In the genomic region with DNA sequence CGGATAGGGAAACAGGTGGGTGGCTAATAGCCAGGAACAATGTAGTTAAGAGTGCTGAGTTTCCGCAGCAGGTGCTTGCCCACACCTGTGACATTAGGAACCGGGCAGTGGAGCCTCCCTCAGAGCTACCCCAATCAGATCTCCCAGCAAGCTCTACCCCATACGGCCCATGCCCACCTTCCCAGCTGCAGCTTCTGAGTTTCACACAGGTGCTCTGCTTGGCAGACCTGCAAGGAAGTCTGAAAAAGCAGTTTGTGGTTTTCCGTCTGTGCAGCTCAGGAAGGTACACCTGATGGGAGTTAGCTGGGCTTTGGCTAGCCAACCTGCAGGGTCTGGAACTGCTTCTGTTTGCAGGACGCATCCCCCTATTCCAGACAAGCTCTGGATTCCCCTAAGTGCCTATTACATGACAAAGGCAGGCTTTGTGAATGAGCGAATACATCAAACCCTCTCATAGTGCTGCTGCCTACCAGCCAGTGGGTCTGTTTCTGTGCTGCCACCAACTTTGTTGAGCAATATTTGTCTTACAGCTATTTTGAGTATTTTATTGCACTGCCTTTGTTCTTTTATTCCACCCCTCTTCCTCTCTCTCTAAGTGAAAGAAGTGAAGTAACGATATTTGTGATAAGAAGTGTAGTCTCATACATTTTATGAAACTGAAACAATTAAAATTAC, we compare ENCODE assay signal across 8 cellular contexts. TPM values are rescaled to one million over a fixed set of nuclear protein-coding genes. Genes with fewer than 3 reads are reported as not detected.
DNase-seq lines count a peak whose midpoint lies in the region; ATAC-seq and TF ChIP-seq lines count a peak whose summit lies in the region.

No MANE protein-coding gene starts in this region.

- no peak overlapping the region for H3K9ac ChIP-seq in Loucy (ENCODE audit: low read depth, low read length, poor library complexity, severe bottlenecking)

- no peak for TF ChIP-seq CTCF in Loucy (conservative IDR thresholded peaks at IDR 0.05; ENCODE audit: low read length)
- no peak for TF ChIP-seq CTCF in WTC11 (IDR thresholded peaks at IDR 0.05)

- no peaks in the 10 kb centered on the region for H3K27me3 ChIP-seq in Loucy (ENCODE audit: insufficient read depth, low read length, poor library complexity, severe bottlenecking)

- peaks cover 36% of the 10 kb centered on the region for H3K4me1 Mint-ChIP-seq in WTC11
- H3K4me1 Mint-ChIP-seq in natural killer cell treated with Interleukin-12 subunit alpha and Interleukin-12 subunit beta and Interleukin-15 and Interleukin-18, amount 100 ng/mL, for 72 hours (ENCODE audit: low read depth in 2 of 2): peaks cover 20 to 22% of the 10 kb centered on the region in 2 donors

- peak overlapping the region; percentile 30 for H3K4me3 Mint-ChIP-seq in WTC11
- peak overlapping the region; percentile 55 for H3K4me3 Mint-ChIP-seq in natural killer cell treated with Interleukin-12 subunit alpha and Interleukin-12 subunit beta and Interleukin-15 and Interleukin-18, amount 100 ng/mL, for 72 hours

- no peaks in the 10 kb centered on the region for H4K20me1 ChIP-seq in Loucy (ENCODE audit: insufficient read depth, low read length, poor library complexity, severe bottlenecking)

- H3K9me3 ChIP-seq in Loucy (ENCODE audit: insufficient read depth, low read depth, low read length): no peaks in the 10 kb centered on the region

- ATAC-seq in WTC11: peak; percentile 90
- peak in 1 of 2 donors; percentile 33 for ATAC-seq in natural killer cell treated with Interleukin-12 subunit alpha and Interleukin-12 subunit beta and Interleukin-15 and Interleukin-18, amount 100 ng/mL, for 72 hours

- no peaks in the 10 kb centered on the region for H3K79me2 ChIP-seq in Loucy (ENCODE audit: insufficient read depth, low read length)

- no peaks in the 10 kb centered on the region for H3K27me3 Mint-ChIP-seq in WTC11 (ENCODE audit: low read depth)
- H3K27me3 Mint-ChIP-seq in natural killer cell treated with Interleukin-12 subunit alpha and Interleukin-12 subunit beta and Interleukin-15 and Interleukin-18, amount 100 ng/mL, for 72 hours: no peaks in the 10 kb centered on the region

- peaks cover 6% of the 10 kb centered on the region; the same call in 1 of the 2 replicates for H3K36me3 Mint-ChIP-seq in WTC11
- H3K36me3 Mint-ChIP-seq in natural killer cell treated with Interleukin-12 subunit alpha and Interleukin-12 subunit beta and Interleukin-15 and Interleukin-18, amount 100 ng/mL, for 72 hours: no peaks in the 10 kb centered on the region

- H3K27ac Mint-ChIP-seq in WTC11: peak overlapping the region; percentile 85
- peak overlapping the region; percentile 73 to 75 for H3K27ac Mint-ChIP-seq in natural killer cell treated with Interleukin-12 subunit alpha and Interleukin-12 subunit beta and Interleukin-15 and Interleukin-18, amount 100 ng/mL, for 72 hours

- no peaks in the 10 kb centered on the region for H3K9me3 Mint-ChIP-seq in WTC11
- H3K9me3 Mint-ChIP-seq in natural killer cell treated with Interleukin-12 subunit alpha and Interleukin-12 subunit beta and Interleukin-15 and Interleukin-18, amount 100 ng/mL, for 72 hours: no peaks in the 10 kb centered on the region

- H3K4me3 ChIP-seq in Loucy (ENCODE audit: low read length, poor library complexity, severe bottlenecking): no peak overlapping the region

- no peaks in the 10 kb centered on the region for H3K9me2 ChIP-seq in Loucy (replicated peaks; ENCODE audit: low read depth, low read length)

- DNase-seq in NCI-H1417 (lab: John Stamatoyannopoulos, UW): peak in 2 of 3 experiments; percentile 57 to 77
- DNase-seq in NCI-H1417 treated with DMSO at 0.1 percent for 48 hours (lab: John Stamatoyannopoulos, UW): no peak
- peak; percentile 53 for DNase-seq in WTC11 (ENCODE audit: low spot score)
- DNase-seq in natural killer cell treated with Interleukin-12 subunit alpha and Interleukin-12 subunit beta and Interleukin-15 and Interleukin-18, amount 100 ng/mL, for 72 hours (ENCODE audit: low spot score): no peak
- DNase-seq in 8988T: no peak
- DNase-seq in NCI-H1092 treated with DMSO at 0.1 percent for 48 hours (lab: John Stamatoyannopoulos, UW): no peak
- no peak for DNase-seq in T-helper 9 cell

- peaks cover 17% of the 10 kb centered on the region for H3K4me1 ChIP-seq in Loucy (ENCODE audit: insufficient read depth, low read length, poor library complexity, severe bottlenecking)

- peak overlapping the region; percentile 14 for H3K4me2 ChIP-seq in Loucy (ENCODE audit: low read depth, low read length, poor library complexity, severe bottlenecking)

- H3F3A ChIP-seq in Loucy (ENCODE audit: low read depth): no peaks in the 10 kb centered on the region

- H3K36me3 ChIP-seq in Loucy (ENCODE audit: insufficient read depth, low read length): no peaks in the 10 kb centered on the region

- POLR2A ChIA-PET in WTC11 (lab: Charles Lee): interaction anchor here (1.6 kb wide), 1 partner anchor 24 kb away, joined by 4 read pairs; a partner anchor contains a TSS

- CTCF ChIA-PET in WTC11 (lab: Charles Lee): interaction anchor here (0.7 to 3.4 kb wide), 18 partner anchors 9 to 445 kb away, joined by 3 to 39 read pairs (median 4); no protein-coding TSS in a partner anchor

- no peak overlapping the region for H2AFZ ChIP-seq in Loucy (ENCODE audit: low read length)

TF ChIP-seq in WTC11, 78 proteins besides CTCF, POLR2A, EP300 and RAD21:
- no peak for TF ChIP-seq JAZF1 (CRISPR knock-in tag; IDR thresholded peaks at IDR 0.05)
- TF ChIP-seq, protein P1, sequence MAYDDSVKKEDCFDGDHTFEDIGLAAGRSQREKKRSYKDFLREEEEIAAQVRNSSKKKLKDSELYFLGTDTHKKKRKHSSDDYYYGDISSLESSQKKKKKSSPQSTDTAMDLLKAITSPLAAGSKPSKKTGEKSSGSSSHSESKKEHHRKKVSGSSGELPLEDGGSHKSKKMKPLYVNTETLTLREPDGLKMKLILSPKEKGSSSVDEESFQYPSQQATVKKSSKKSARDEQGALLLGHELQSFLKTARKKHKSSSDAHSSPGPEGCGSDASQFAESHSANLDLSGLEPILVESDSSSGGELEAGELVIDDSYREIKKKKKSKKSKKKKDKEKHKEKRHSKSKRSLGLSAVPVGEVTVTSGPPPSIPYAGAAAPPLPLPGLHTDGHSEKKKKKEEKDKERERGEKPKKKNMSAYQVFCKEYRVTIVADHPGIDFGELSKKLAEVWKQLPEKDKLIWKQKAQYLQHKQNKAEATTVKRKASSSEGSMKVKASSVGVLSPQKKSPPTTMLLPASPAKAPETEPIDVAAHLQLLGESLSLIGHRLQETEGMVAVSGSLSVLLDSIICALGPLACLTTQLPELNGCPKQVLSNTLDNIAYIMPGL (CRISPR knock-in tag; IDR thresholded peaks at IDR 0.05): 0 out of 2 replicates have a peak, but pooled peaks have one; percentile 10

RNA-seq across cellular contexts. Expression of a gene that starts 24.7 kb away (rescaled TPM):
- total RNA-seq in WTC11 (2021): 14.6 to 16.7 TPM (median 15.3 TPM) in 3 replicates
- total RNA-seq in natural killer cell treated with Interleukin-12 subunit alpha and Interleukin-12 subunit beta and Interleukin-15 and Interleukin-18, amount 100 ng/mL, for 72 hours: 1 to 10 TPM; 2.0 to 2.3 TPM

RNA-seq across cellular contexts. Expression of a gene that starts 42.3 kb away (rescaled TPM):
- 0.73 to 1.6 TPM (median 0.80 TPM) in 3 replicates for total RNA-seq in WTC11 (2021)
- total RNA-seq in natural killer cell treated with Interleukin-12 subunit alpha and Interleukin-12 subunit beta and Interleukin-15 and Interleukin-18, amount 100 ng/mL, for 72 hours: 10 to 100 TPM; 34.5 to 34.7 TPM

Comparison
In these comparisons a context has a peak if more than half of its experiments do, and no peak if none do; other contexts are left out.
1. DNase-seq: peak in NCI-H1417 (2 of 3) and WTC11 (single experiment); none in NCI-H1417 treated with DMSO at 0.1 percent for 48 hours (single experiment), natural killer cell treated with Interleukin-12 subunit alpha and Interleukin-12 subunit beta and Interleukin-15 and Interleukin-18, amount 100 ng/mL, for 72 hours (single experiment), 8988T (single experiment), NCI-H1092 treated with DMSO at 0.1 percent for 48 hours (single experiment) and T-helper 9 cell (single experiment).
2. RNA of a gene that starts 42.3 kb away (total RNA-seq): 34.5 to 34.7 TPM in natural killer cell treated with Interleukin-12 subunit alpha and Interleukin-12 subunit beta and Interleukin-15 and Interleukin-18, amount 100 ng/mL, for 72 hours; 0.73 to 1.6 TPM in WTC11; every median in the first group is over 10 times any median in the second.